Comparison of ENCODE assay signal across 8 cellular contexts in the genomic region with DNA sequence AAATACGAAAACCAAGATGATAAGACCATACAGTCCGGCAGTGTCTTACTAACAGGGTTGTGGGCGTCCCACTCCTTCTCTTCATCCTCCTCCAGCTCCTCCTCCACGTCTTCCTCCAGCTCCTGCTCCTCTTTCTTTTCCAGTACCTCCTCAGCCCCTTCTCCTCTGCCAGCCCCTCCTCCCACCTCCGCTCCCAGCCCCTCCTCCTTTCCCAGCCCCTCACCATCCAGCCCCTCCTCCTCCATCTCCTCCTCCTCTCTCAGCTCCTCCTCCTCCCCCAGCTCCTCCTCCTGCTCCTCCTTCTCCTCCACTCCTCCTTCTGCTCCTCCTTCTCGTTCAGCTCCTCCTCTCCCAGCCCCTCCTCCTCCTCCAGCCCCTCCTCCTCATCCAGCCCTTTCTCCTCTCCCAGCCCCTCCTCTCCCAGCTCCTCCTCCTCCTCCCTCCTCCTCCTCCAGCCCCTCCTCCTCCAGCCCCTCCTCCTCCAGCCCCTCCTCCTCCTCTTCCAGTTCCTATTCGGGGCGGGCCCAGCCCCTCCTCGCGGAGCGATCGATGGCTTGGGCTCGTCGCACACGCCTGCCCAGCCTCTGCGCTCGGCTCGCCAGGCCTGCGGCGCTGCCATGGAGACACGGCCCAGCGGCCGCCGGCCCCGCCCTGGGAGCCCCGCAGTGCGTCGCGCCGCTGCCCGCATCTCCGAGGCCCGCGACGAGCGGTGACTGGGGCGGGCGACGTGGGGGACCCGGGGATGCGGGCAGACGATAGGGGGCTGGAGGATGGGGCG. TPM values are rescaled to one million over a fixed set of nuclear protein-coding genes. Genes with fewer than 3 reads are reported as not detected.
DNase-seq lines count a peak whose midpoint lies in the region; ATAC-seq and TF ChIP-seq lines count a peak whose summit lies in the region.

A gene with protein sequence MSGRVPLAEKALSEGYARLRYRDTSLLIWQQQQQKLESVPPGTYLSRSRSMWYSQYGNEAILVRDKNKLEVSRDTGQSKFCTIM (plus strand): TSS at position 654 of the 778 bp plus-strand sequence. CDS start 1,267 bp downstream, outside the sequence.

- no peaks in the 10 kb centered on the region for H3K36me3 Mint-ChIP-seq in chondrocyte (ENCODE audit: low read depth)

- peaks cover 16% of the 10 kb centered on the region for H3K4me1 Mint-ChIP-seq in chondrocyte (ENCODE audit: low read depth)

- H3K36me3 ChIP-seq in kidney epithelial cell (ENCODE audit: control insufficient read depth, insufficient read depth, low read length): no peaks in the 10 kb centered on the region

- peak within 1 kb of the TSS; percentile 49 for H3K27ac Mint-ChIP-seq in chondrocyte (ENCODE audit: unreplicated experiment)

- H3K27me3 Mint-ChIP-seq in chondrocyte (ENCODE audit: low read depth): no peaks in the 10 kb centered on the region

- ATAC-seq in GM19043 (IDR thresholded peaks at IDR 0.05; ENCODE audit: low read depth, unreplicated experiment) (peak; percentile 76), HG03432 (IDR thresholded peaks at IDR 0.05; ENCODE audit: unreplicated experiment) (peak; percentile 88)

- DNase-seq in AG08396 (ENCODE audit: low spot score): peak; percentile 97
- DNase-seq in NCI-H510A (lab: John Stamatoyannopoulos, UW): peak; percentile 87
- peak; percentile 83 for DNase-seq in activated CD4-positive, alpha-beta T cell treated with anti-CD3 and anti-CD28 coated beads for 24 hours (ENCODE audit: low read depth in 2 of 2)
- DNase-seq in chondrocyte (ENCODE audit: low spot score): peak; percentile 99
- peak; percentile 79 for DNase-seq in kidney epithelial cell (ENCODE audit: low read depth)
- DNase-seq in stimulated activated CD4-positive, alpha-beta T cell treated with anti-CD3 and anti-CD28 coated beads, Interleukin-15, amount 100 ng/mL, for 24 hours: peak; percentile 94

- TF ChIP-seq CTCF in chondrocyte (IDR thresholded peaks at IDR 0.05) (no peak), kidney epithelial cell (IDR thresholded peaks at IDR 0.05; ENCODE audit: insufficient read depth, low read length, poor library complexity, severe bottlenecking) (no peak)

- H3K9me3 Mint-ChIP-seq in chondrocyte (ENCODE audit: low read depth): no peaks in the 10 kb centered on the region

- no peaks in the 10 kb centered on the region for H3K27me3 ChIP-seq in kidney epithelial cell (ENCODE audit: control insufficient read depth, insufficient read depth, low read length)

- H3K4me3 Mint-ChIP-seq in chondrocyte (ENCODE audit: unreplicated experiment): peak within 1 kb of the TSS; percentile 76

- peak within 1 kb of the TSS; percentile 88 for H3K4me3 ChIP-seq in kidney epithelial cell (ENCODE audit: low read depth, low read length)

RNA-seq across cellular contexts. Expression of the gene that starts here (rescaled TPM):
- total RNA-seq in chondrocyte (13.7 to 27.6 TPM (median 15.7 TPM) in 3 replicates), kidney epithelial cell (12.8 and 14.2 TPM in 2 replicates)

Comparison
In these comparisons a context has a peak if more than half of its experiments do, and no peak if none do; other contexts are left out.
1. Peak in every context shown above with its lines: DNase-seq, ATAC-seq and H3K4me3 ChIP-seq.